ENCODE assay signal across 8 cellular contexts in genomic region chr12:71685961-71686657, GRCh38. TPM values are rescaled to one million over a fixed set of nuclear protein-coding genes. Genes with fewer than 3 reads are reported as not detected.
A peak's percentile ranks its signal among the peaks of the same experiment; 100 is the strongest.
DNase-seq lines count a peak whose midpoint lies in the region; ATAC-seq and TF ChIP-seq lines count a peak whose summit lies in the region.

TMEM19 (plus strand) TSS chr12:71686082; CDS start chr12:71686681, 599 bp downstream.

- H3K4me1 Mint-ChIP-seq in activated CD4-positive, alpha-beta T cell treated with anti-CD3 and anti-CD28 coated beads, Interleukin-2, amount 10 ng/mL, durations not matched to agents 7 days and 5 days, result peaks cover 39% of the 10 kb centered on the region
- peaks cover 15% of the 10 kb centered on the region for H3K4me1 Mint-ChIP-seq in dendritic cell treated with granulocyte-macrophage colony-stimulating factor and Interleukin-4, amounts not matched to agents 40 ng/mL and 50 ng/mL, for 4 days (ENCODE audit: low read depth)

- no peaks in the 10 kb centered on the region for H3K9me3 ChIP-seq in left lung

- peak within 1 kb of the TSS; percentile 83 for H3K4me3 Mint-ChIP-seq in activated CD4-positive, alpha-beta T cell treated with anti-CD3 and anti-CD28 coated beads, Interleukin-2, amount 10 ng/mL, durations not matched to agents 7 days and 5 days
- peak within 1 kb of the TSS; percentile 81 for H3K4me3 Mint-ChIP-seq in dendritic cell treated with granulocyte-macrophage colony-stimulating factor and Interleukin-4, amounts not matched to agents 40 ng/mL and 50 ng/mL, for 4 days

- intact Hi-C loops in dendritic cell treated with granulocyte-macrophage colony-stimulating factor and Interleukin-4, amounts not matched to agents 40 ng/mL and 50 ng/mL, for 4 days (cut with micrococcal nuclease), result loop anchor here (1.0 to 5.0 kb wide), 3 partner anchors 23 to 69 kb away; partner anchors contain the start of genes RAB21 and ZFC3H1
- intact Hi-C loops in left lung (cut with DNase I), result no loop called here

- POLR2A ChIA-PET in activated CD4-positive, alpha-beta T cell treated with anti-CD3 and anti-CD28 coated beads, Interleukin-2, amount 10 ng/mL, durations not matched to agents 7 days and 5 days (lab: Charles Lee), result interaction anchor here (1.0 to 1.2 kb wide), 2 partner anchors 22 to 68 kb away, joined by 3 to 8 read pairs; partner anchors contain the start of genes RAB21, THAP2 and ZFC3H1

- peak within 1 kb of the TSS; percentile 61 to 70 for H3K4me3 ChIP-seq in left lung

- no peaks in the 10 kb centered on the region for H3K27me3 ChIP-seq in left lung

- CTCF ChIA-PET in activated CD4-positive, alpha-beta T cell treated with anti-CD3 and anti-CD28 coated beads, Interleukin-2, amount 10 ng/mL, durations not matched to agents 7 days and 5 days (lab: Charles Lee), result interaction anchor here (0.6 to 2.6 kb wide), 9 partner anchors 9 to 276 kb away, joined by 3 to 10 read pairs (median 5); partner anchors contain the start of genes THAP2 and ZFC3H1

- H3K9me3 Mint-ChIP-seq in activated CD4-positive, alpha-beta T cell treated with anti-CD3 and anti-CD28 coated beads, Interleukin-2, amount 10 ng/mL, durations not matched to agents 7 days and 5 days, result no peaks in the 10 kb centered on the region
- no peaks in the 10 kb centered on the region for H3K9me3 Mint-ChIP-seq in dendritic cell treated with granulocyte-macrophage colony-stimulating factor and Interleukin-4, amounts not matched to agents 40 ng/mL and 50 ng/mL, for 4 days

- H3K36me3 Mint-ChIP-seq in activated CD4-positive, alpha-beta T cell treated with anti-CD3 and anti-CD28 coated beads, Interleukin-2, amount 10 ng/mL, durations not matched to agents 7 days and 5 days (ENCODE audit: low read depth), result peaks cover 8% of the 10 kb centered on the region
- peaks cover 16% of the 10 kb centered on the region for H3K36me3 Mint-ChIP-seq in dendritic cell treated with granulocyte-macrophage colony-stimulating factor and Interleukin-4, amounts not matched to agents 40 ng/mL and 50 ng/mL, for 4 days (ENCODE audit: low read depth)

- no peaks in the 10 kb centered on the region for H3K36me3 ChIP-seq in left lung

- no peaks in the 10 kb centered on the region for H3K27me3 Mint-ChIP-seq in activated CD4-positive, alpha-beta T cell treated with anti-CD3 and anti-CD28 coated beads, Interleukin-2, amount 10 ng/mL, durations not matched to agents 7 days and 5 days
- H3K27me3 Mint-ChIP-seq in dendritic cell treated with granulocyte-macrophage colony-stimulating factor and Interleukin-4, amounts not matched to agents 40 ng/mL and 50 ng/mL, for 4 days, result no peaks in the 10 kb centered on the region

- peaks cover 10 to 21% of the 10 kb centered on the region in 2 donors for H3K4me1 ChIP-seq in left lung

- H3K27ac Mint-ChIP-seq in activated CD4-positive, alpha-beta T cell treated with anti-CD3 and anti-CD28 coated beads, Interleukin-2, amount 10 ng/mL, durations not matched to agents 7 days and 5 days, result peak within 1 kb of the TSS; percentile 91
- H3K27ac Mint-ChIP-seq in dendritic cell treated with granulocyte-macrophage colony-stimulating factor and Interleukin-4, amounts not matched to agents 40 ng/mL and 50 ng/mL, for 4 days, result peak within 1 kb of the TSS; percentile 92

- H3K27ac ChIP-seq in left lung, result peak within 1 kb of the TSS; percentile 95

- ATAC-seq in GM19324 (IDR thresholded peaks at IDR 0.05; ENCODE audit: low FRiP score, unreplicated experiment) (peak; percentile 95), HG03469 (IDR thresholded peaks at IDR 0.05; ENCODE audit: unreplicated experiment) (peak; percentile 67), left lung (peak; percentile 99)

- TF ChIP-seq CTCF in left lung (IDR thresholded peaks at IDR 0.05), result peak in 1 of 2 donors; percentile 35

- DNase-seq in C1 segment of cervical spinal cord (lab: John Stamatoyannopoulos, UW), result peak; percentile 70 to 99 (median 95)
- peak; percentile 75 to 95 for DNase-seq in NCI-H526 (lab: John Stamatoyannopoulos, UW)
- DNase-seq in activated CD4-positive, alpha-beta T cell treated with anti-CD3 and anti-CD28 coated beads, Interleukin-2, amount 10 ng/mL, durations not matched to agents 7 days and 5 days, result peak; percentile 81
- DNase-seq in left lung, result peak; percentile 94 to 98
- peak; percentile 67 to 69 for DNase-seq in stimulated activated CD4-positive, alpha-beta T cell treated with anti-CD3 and anti-CD28 coated beads, Interleukin-2, amount 100 ng/mL, for 48 hours

RNA-seq across cellular contexts. Expression of gene TMEM19, which starts in this region (rescaled TPM):
- total RNA-seq in activated CD4-positive, alpha-beta T cell treated with anti-CD3 and anti-CD28 coated beads, Interleukin-2, amount 10 ng/mL, durations not matched to agents 7 days and 5 days, result 10 to 100 TPM; 22.4 to 22.7 TPM
- total RNA-seq in left lung, result 10 to 100 TPM; 33.4 to 35.0 TPM

Comparison
In these comparisons a context has a peak if more than half of its experiments do, and no peak if none do; other contexts are left out.
1. Peak in every context shown above with its lines: DNase-seq, ATAC-seq, H3K4me3 ChIP-seq and H3K27ac ChIP-seq.